ENCODE assay signal across 21 cellular contexts in the genomic region with DNA sequence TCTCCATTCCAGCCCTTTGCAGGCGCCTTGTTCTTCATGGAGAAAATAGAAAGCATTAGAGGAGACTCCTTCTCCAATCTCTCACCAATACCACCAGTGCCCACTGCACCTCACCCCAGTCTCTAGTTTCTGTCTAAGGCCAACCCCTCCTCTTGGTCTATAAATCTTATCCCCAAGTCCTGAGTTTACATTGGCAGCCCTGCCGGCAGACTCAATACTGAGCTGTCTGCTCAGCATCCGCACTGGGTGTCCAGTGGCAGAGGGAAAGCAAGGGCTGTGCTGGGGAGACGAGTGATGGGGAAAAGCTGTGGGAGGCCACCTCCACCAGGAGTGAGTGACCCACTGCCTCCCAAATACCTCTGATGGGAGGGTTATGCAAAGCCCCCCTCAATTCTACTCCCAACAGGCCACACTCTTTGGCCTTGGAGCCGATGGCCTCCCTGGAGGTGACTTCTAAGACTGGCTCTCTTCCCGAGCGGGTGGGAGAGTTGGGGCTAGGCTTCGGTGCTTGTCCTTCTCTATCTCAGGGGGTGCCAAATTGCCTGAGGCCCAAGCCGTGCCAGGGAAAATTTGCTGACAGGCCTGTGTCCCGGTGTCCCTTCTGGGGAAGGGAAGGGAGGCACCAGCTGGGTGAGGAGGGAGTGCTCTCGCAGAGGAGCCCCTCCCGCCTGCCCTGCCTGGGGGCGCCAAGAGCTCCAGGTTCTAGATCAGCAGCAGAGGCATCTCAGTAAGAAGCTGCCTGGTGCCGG. TPM values are rescaled to one million over a fixed set of nuclear protein-coding genes. Genes with fewer than 3 reads are reported as not detected.
DNase-seq lines count a peak whose midpoint lies in the region; FAIRE-seq and TF ChIP-seq lines count a peak whose summit lies in the region.
"Had no signal": no experiment of that assay in that cellular context is flagged by ENCODE, and none has a peak within 500 bp of the region (broad histone marks: within the 10 kb centered on the region; RNA-seq: fewer than 3 reads in every experiment).

No MANE protein-coding gene starts in this region.

- H3K4me3 ChIP-seq in ectodermal cell (ENCODE audit: insufficient read depth, low read depth, low read length) (no peak overlapping the region), mesodermal cell (ENCODE audit: extremely low read depth, insufficient read depth, low read length, poor library complexity, severe bottlenecking) (no peak overlapping the region), spleen (no peak overlapping the region), kidney (ENCODE audit: low read length in 2 of 2) (no peak overlapping the region)

- FAIRE-seq in kidney (lab: Jason Lieb, UNC), result no peak
- FAIRE-seq: A204.1, D721Med, GM19239 had no signal

- H3K4me1 ChIP-seq in ectodermal cell (ENCODE audit: control insufficient read depth, insufficient read depth, low read length), result peaks cover 34% of the 10 kb centered on the region
- H3K4me1 ChIP-seq in mesodermal cell (ENCODE audit: control insufficient read depth, insufficient read depth, low read length, poor library complexity, severe bottlenecking), result no peaks in the 10 kb centered on the region
- H3K4me1 ChIP-seq in spleen, result no peaks in the 10 kb centered on the region
- H3K4me1 ChIP-seq in kidney (ENCODE audit: control insufficient read depth in 1 of 2, insufficient read depth in 1 of 2, low read depth in 1 of 2, low read length in 2 of 2), result no peaks in the 10 kb centered on the region

- H3K36me3 ChIP-seq in ectodermal cell (ENCODE audit: control insufficient read depth, insufficient read depth, low read length) (no peaks in the 10 kb centered on the region), mesodermal cell (ENCODE audit: control insufficient read depth, insufficient read depth, low read length) (no peaks in the 10 kb centered on the region), spleen (no peaks in the 10 kb centered on the region), kidney (ENCODE audit: control insufficient read depth in 1 of 2, insufficient read depth in 2 of 2, low read length in 2 of 2) (no peaks in the 10 kb centered on the region)

- no peaks in the 10 kb centered on the region for H3K27me3 ChIP-seq in ectodermal cell (ENCODE audit: control insufficient read depth, insufficient read depth, low read length, poor library complexity, severe bottlenecking)
- H3K27me3 ChIP-seq in spleen (replicated peaks in 1 of 7), result no peaks in the 10 kb centered on the region

- TF ChIP-seq POLR2A in spleen (IDR thresholded peaks at IDR 0.05) (no peak), erythroblast (IDR thresholded peaks at IDR 0.05; ENCODE audit: low read length) (no peak)

- H3K9me3 ChIP-seq in ectodermal cell (ENCODE audit: control insufficient read depth, low read length) (no peaks in the 10 kb centered on the region), mesodermal cell (ENCODE audit: control insufficient read depth, low read length) (no peaks in the 10 kb centered on the region), spleen (no peaks in the 10 kb centered on the region), kidney (ENCODE audit: control insufficient read depth in 1 of 2, low read length in 2 of 2) (no peaks in the 10 kb centered on the region)

- H3K9ac ChIP-seq in kidney (ENCODE audit: low read length in 2 of 2), result no peak overlapping the region

- DNase-seq in ELF-1 (ENCODE audit: low read depth, low spot score), result peak; percentile 45
- DNase-seq in spleen, result peak; percentile 52
- DNase-seq in erythroblast (lab: John Stamatoyannopoulos, UW), result no peak
- no peak for DNase-seq in kidney
- DNase-seq in cortex of kidney (lab: John Stamatoyannopoulos, UW), result no peak
- DNase-seq in DMS153 treated with DMSO at 0.1 percent for 48 hours (lab: John Stamatoyannopoulos, UW; ENCODE audit: unreplicated experiment), result no peak
- DNase-seq: EL, Kasumi-1, NCI-H1417, NCI-H187, NCI-H446 treated with DMSO at 0.1 percent for 48 hours, NCI-H526 treated with DMSO at 0.1 percent for 48 hours had no signal

- no peak for TF ChIP-seq CTCF in spleen (IDR thresholded peaks at IDR 0.05 in 8 of 11, conservative IDR thresholded peaks at IDR 0.05 in 3 of 11)
- no peak for TF ChIP-seq CTCF in kidney (IDR thresholded peaks at IDR 0.05; ENCODE audit: borderline replicate concordance, extremely low read depth, insufficient read depth)

- WGBS in ectodermal cell, 2 experiments, result 85 to 89% methylated on average over 14 of the region's 14 CpGs
- WGBS in mesodermal cell (ENCODE audit: insufficient coverage in 2 of 2), 2 experiments, result 83 to 89% methylated on average over 8 to 13 of the region's 14 CpGs
- 87 to 94% (median 89%) methylated on average over 13 to 14 of the region's 14 CpGs for WGBS in spleen, 5 donors

- H3K27ac ChIP-seq in ectodermal cell (ENCODE audit: insufficient read depth, low read depth, low read length, poor library complexity, severe bottlenecking) (peak overlapping the region; percentile 89), mesodermal cell (ENCODE audit: low read depth, low read length, severe bottlenecking) (peak overlapping the region; percentile 64), spleen (no peak overlapping the region), kidney (ENCODE audit: low read depth in 2 of 2, low read length in 2 of 2) (no peak overlapping the region)

- intact Hi-C loops in spleen (cut with DNase I; ENCODE audit: low total_unique reads) (no loop called here), kidney (cut with DNase I) (no loop called here)

RNA-seq across cellular contexts. Expression of a gene that starts 46.9 kb away (rescaled TPM):
- polyA plus RNA-seq in ectodermal cell (2013, experiment 1 of 4), result 1.6 TPM
- 1.2 TPM for polyA plus RNA-seq in ectodermal cell (2013, experiment 2 of 4)
- 2.6 TPM for polyA plus RNA-seq in ectodermal cell (2013, experiment 3 of 4)
- 1.8 TPM for polyA plus RNA-seq in ectodermal cell (2013, experiment 4 of 4)
- polyA plus RNA-seq in mesodermal cell (2013, experiment 1 of 2), result 0.11 TPM
- polyA plus RNA-seq in mesodermal cell (2013, experiment 2 of 2), result 0.10 TPM
- under 1 TPM in 6 of 7 donors, not detected in 1; 0.06 to 0.09 (median 0.08) TPM for total RNA-seq in spleen
- under 1 TPM; 0.03 to 0.27 (median 0.09) TPM for polyA plus RNA-seq in spleen
- 0.13 TPM for total RNA-seq in kidney
- polyA plus RNA-seq in kidney (ENCODE audit: insufficient read depth, low read depth, low replicate concordance), result not detected
- total RNA-seq: H4, MCF 10A, SK-MEL-5 had no signal
- polyA plus RNA-seq: CD14-positive monocyte had no signal

Comparison
In these comparisons a context has a peak if more than half of its experiments do, and no peak if none do; other contexts are left out.
1. DNase-seq: peak in ELF-1 (single experiment) and spleen (single experiment); none in erythroblast (0 of 2), kidney (single experiment), cortex of kidney (single experiment) and DMS153 treated with DMSO at 0.1 percent for 48 hours (single experiment).
2. H3K27ac ChIP-seq: peak in ectodermal cell (single experiment) and mesodermal cell (single experiment); none in spleen (0 of 8) and kidney (0 of 2).